ENCODE assay signal across 9 cellular contexts in genomic region chr12:89345830-89346740, GRCh38. TPM values are rescaled to one million over a fixed set of nuclear protein-coding genes. Genes with fewer than 3 reads are reported as not detected.
DNase-seq lines count a peak whose midpoint lies in the region; TF ChIP-seq lines count a peak whose summit lies in the region.
"Had no signal": no experiment of that assay in that cellular context is flagged by ENCODE, and none has a peak within 500 bp of the region (broad histone marks: within the 10 kb centered on the region; RNA-seq: fewer than 3 reads in every experiment).

No MANE protein-coding gene starts in this region.

- TF ChIP-seq RAD21 in liver (IDR thresholded peaks at IDR 0.05), result peak; percentile 26 to 46

- H3K9ac ChIP-seq in liver (ENCODE audit: low read depth in 1 of 2, low read length in 2 of 2), result peak overlapping the region in 1 of 2 donors; percentile 11

- H3K9me3 ChIP-seq in liver (ENCODE audit: control insufficient read depth in 4 of 4, low read length in 3 of 4), result no peaks in the 10 kb centered on the region
- no peaks in the 10 kb centered on the region for H3K9me3 ChIP-seq in suprapubic skin

- no peak for TF ChIP-seq POLR2A in suprapubic skin (IDR thresholded peaks at IDR 0.05)

- H3K27me3 ChIP-seq in liver (ENCODE audit: control insufficient read depth in 4 of 4, insufficient read depth in 4 of 4, low read length in 3 of 4) (no peaks in the 10 kb centered on the region), suprapubic skin (no peaks in the 10 kb centered on the region)

- H3K4me1 ChIP-seq in liver (ENCODE audit: control insufficient read depth in 4 of 4, insufficient read depth in 4 of 4, low read length in 3 of 4) (peaks cover 14 to 67% (median 58%) of the 10 kb centered on the region in 4 donors), suprapubic skin (peaks cover 52% of the 10 kb centered on the region)

- no peak for TF ChIP-seq EP300 in suprapubic skin (IDR thresholded peaks at IDR 0.05)

- H3K27ac ChIP-seq in liver (ENCODE audit: low read depth in 1 of 2, low read length in 2 of 2) (peak overlapping the region; percentile 70 to 85), suprapubic skin (peak overlapping the region; percentile 16)
- H3K27ac ChIP-seq: 22Rv1 had no signal

- peak; percentile 8 for DNase-seq in NCI-H2171 treated with DMSO at 0.1 percent for 48 hours (lab: John Stamatoyannopoulos, UW)
- no peak for DNase-seq in NCI-H2171 (lab: John Stamatoyannopoulos, UW)
- peak; percentile 83 for DNase-seq in HCEC 1CT
- DNase-seq in LHCN-M2 (ENCODE audit: low read depth), result peak; percentile 88
- peak; percentile 96 for DNase-seq in RPMI8226
- DNase-seq in cerebellar cortex (ENCODE audit: low spot score), result peak; percentile 68
- peak in 1 of 2 donors; percentile 68 for DNase-seq in suprapubic skin (ENCODE audit: low spot score in 2 of 2)

- H3K4me3 ChIP-seq in liver (ENCODE audit: low read depth in 1 of 3, low read length in 3 of 3), result no peak overlapping the region
- H3K4me3 ChIP-seq in suprapubic skin, result peak overlapping the region; percentile 22

- H3K36me3 ChIP-seq in liver (ENCODE audit: control insufficient read depth in 4 of 4, insufficient read depth in 3 of 4, low read depth in 1 of 4, low read length in 3 of 4) (peaks cover 0 to 22% (median 2%) of the 10 kb centered on the region in 4 donors), suprapubic skin (peaks cover 5% of the 10 kb centered on the region)

- TF ChIP-seq CTCF in liver (IDR thresholded peaks at IDR 0.05; ENCODE audit: low read depth, low read length, missing input control) (no peak), suprapubic skin (IDR thresholded peaks at IDR 0.05) (no peak)

- 46% methylated on average over 10 of the region's 10 CpGs for WGBS in liver
- WGBS in suprapubic skin, result 60% methylated on average over 10 of the region's 10 CpGs

TF ChIP-seq in liver, 16 proteins besides CTCF, POLR2A, EP300 and RAD21:
- TF ChIP-seq TAF1 (conservative IDR thresholded peaks at IDR 0.05), result no peak
- TF ChIP-seq ZBTB33 (IDR thresholded peaks at IDR 0.05), result no peak
- TF ChIP-seq HNF4A (conservative IDR thresholded peaks at IDR 0.05), result no peak
- no peak for TF ChIP-seq ATF3 (IDR thresholded peaks at IDR 0.05)
- peak; percentile 85 for TF ChIP-seq NR2F2 (IDR thresholded peaks at IDR 0.05)
- no peak for TF ChIP-seq JUND (IDR thresholded peaks at IDR 0.05)
- peak; percentile 25 for TF ChIP-seq REST (IDR thresholded peaks at IDR 0.05)
- peak in 1 of 2 donors; percentile 34 for TF ChIP-seq GABPA (IDR thresholded peaks at IDR 0.05 in 1 of 2, conservative IDR thresholded peaks at IDR 0.05 in 1 of 2)
- no peak for TF ChIP-seq HNF4G (IDR thresholded peaks at IDR 0.05)
- TF ChIP-seq YY1 (IDR thresholded peaks at IDR 0.05), result no peak
- TF ChIP-seq RXRA (IDR thresholded peaks at IDR 0.05), result no peak
- peak in 1 of 2 donors; percentile 65 for TF ChIP-seq EGR1 (IDR thresholded peaks at IDR 0.05; ENCODE audit: low read depth in 2 of 2)

RNA-seq across cellular contexts. Expression of gene DUSP6, which starts 6.2 kb away (rescaled TPM):
- 28.3 and 31.6 TPM in 2 replicates for total RNA-seq in LHCN-M2 (2014; rRNA removed)
- polyA plus RNA-seq in LHCN-M2 (2012), result 5.3 TPM
- 10 to 100 TPM; 34.4 to 36.3 TPM for total RNA-seq in liver
- polyA plus RNA-seq in liver, result 10 to 100 TPM; 24.1 to 37.0 TPM
- total RNA-seq in suprapubic skin, result 10 to 100 TPM; 50.8 to 69.2 (median 59.7) TPM
